ENCODE assay signal across 24 cellular contexts in the genomic region with DNA sequence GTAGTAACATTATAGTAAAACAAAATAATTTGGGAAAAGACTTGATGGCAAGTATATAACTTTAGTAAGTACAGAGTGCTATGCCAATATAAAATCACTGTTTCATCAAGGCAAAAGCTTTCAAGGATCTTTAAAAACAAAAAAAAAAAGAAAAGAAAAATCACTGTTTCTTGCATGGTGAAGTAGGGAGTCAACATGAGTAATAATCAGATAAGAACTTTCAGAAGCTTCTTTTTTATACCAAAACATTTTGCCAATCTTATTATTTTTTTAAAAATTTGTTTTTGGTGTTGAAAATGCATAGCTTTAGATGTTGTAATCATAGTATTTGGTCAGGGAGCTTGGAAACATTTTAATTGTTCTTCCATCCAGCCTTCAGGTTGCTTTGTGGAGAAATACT. TPM values are rescaled to one million over a fixed set of nuclear protein-coding genes. Genes with fewer than 3 reads are reported as not detected.
A peak's percentile ranks its signal among the peaks of the same experiment; 100 is the strongest.
DNase-seq lines count a peak whose midpoint lies in the region; TF ChIP-seq lines count a peak whose summit lies in the region.
"Had no signal": no experiment of that assay in that cellular context is flagged by ENCODE, and none has a peak within 500 bp of the region (broad histone marks: within the 10 kb centered on the region; RNA-seq: fewer than 3 reads in every experiment).

No MANE protein-coding gene starts in this region.

- H3K4me3 ChIP-seq in cardiac fibroblast (replicated peaks in 1 of 2; ENCODE audit: low read depth in 2 of 2, low read length in 2 of 2), result no peak overlapping the region
- no peak overlapping the region for H3K4me3 ChIP-seq in tibial artery
- H3K4me3 ChIP-seq: pancreas, Peyer's patch, testis had no signal

- intact Hi-C loops in tibial artery (cut with DNase I; ENCODE audit: low total_unique reads), result no loop called here

- DNase-seq in RWPE1 (ENCODE audit: low spot score) (no peak), cardiac fibroblast (ENCODE audit: low read depth in 2 of 2) (peak; percentile 33 to 48), mesothelial cell of epicardium (ENCODE audit: low spot score in 2 of 2, unreplicated experiment in 2 of 2) (no peak), tibial artery (no peak), NCI-H2029 treated with DMSO at 0.1 percent for 48 hours (lab: John Stamatoyannopoulos, UW) (no peak), NCI-H2196 (lab: John Stamatoyannopoulos, UW; ENCODE audit: unreplicated experiment) (no peak), H4 (ENCODE audit: low spot score) (no peak)
- DNase-seq: activated CD4-positive, alpha-beta T cell treated with anti-CD3 and anti-CD28 coated beads, Interleukin-2, amount 10 ng/mL, durations not matched to agents 7 days and 5 days; activated CD8-positive, alpha-beta memory T cell treated with anti-CD3 and anti-CD28 coated beads, Interleukin-2, amount 10 ng/mL, durations not matched to agents 7 days and 5 days; activated naive CD4-positive, alpha-beta T cell treated with anti-CD3 and anti-CD28 coated beads for 36 hours; activated T-cell treated with anti-CD3 and anti-CD28 coated beads, Interleukin-2, amount 50 U/mL, for 72 hours; AML-193; cerebellar nuclear complex; GF-D8; NCI-H146; NCI-H526 treated with DMSO at 0.1 percent for 48 hours; pancreas; Peyer's patch; stimulated activated CD4-positive, alpha-beta T cell treated with anti-CD3 and anti-CD28 coated beads, Interleukin-4, amount 100 ng/mL, for 4 hours; stimulated activated naive CD4-positive, alpha-beta T cell; testis; WERI-Rb-1 had no signal

- H3K27ac ChIP-seq in RWPE1, result peak overlapping the region; percentile 41; the same call in 1 of the 2 replicates
- H3K27ac ChIP-seq in tibial artery, result peak overlapping the region; percentile 39 to 65
- H3K27ac ChIP-seq: KMS-11, pancreas, Peyer's patch, WERI-Rb-1 had no signal

- no peaks in the 10 kb centered on the region for H3K27me3 ChIP-seq in tibial artery
- H3K27me3 ChIP-seq: pancreas, Peyer's patch, testis had no signal

- no peaks in the 10 kb centered on the region for H3K36me3 ChIP-seq in tibial artery
- H3K36me3 ChIP-seq: pancreas, Peyer's patch had no signal

- peaks cover 40% of the 10 kb centered on the region for H3K4me1 Mint-ChIP-seq in mesothelial cell of epicardium

- H3K9me3 ChIP-seq in tibial artery, result no peaks in the 10 kb centered on the region
- H3K9me3 ChIP-seq: pancreas, Peyer's patch, testis had no signal

- TF ChIP-seq CTCF in RWPE1 (conservative IDR thresholded peaks at IDR 0.05; ENCODE audit: low read depth), result no peak
- no peak for TF ChIP-seq CTCF in cardiac fibroblast (IDR thresholded peaks at IDR 0.05; ENCODE audit: low read depth, low read length)
- no peak for TF ChIP-seq CTCF in mesothelial cell of epicardium (IDR thresholded peaks at IDR 0.05; ENCODE audit: unreplicated experiment)
- TF ChIP-seq CTCF in tibial artery (IDR thresholded peaks at IDR 0.05), result no peak

- CTCF ChIA-PET in RWPE1 (lab: Yijun Ruan, JAX), result interaction anchor here (0.6 to 1.2 kb wide), 5 partner anchors 15 to 784 kb away, joined by 3 read pairs; no protein-coding TSS in a partner anchor

- H3K27me3 Mint-ChIP-seq in mesothelial cell of epicardium (ENCODE audit: low read depth), result no peaks in the 10 kb centered on the region
- H3K27me3 Mint-ChIP-seq: activated CD4-positive, alpha-beta T cell treated with anti-CD3 and anti-CD28 coated beads, Interleukin-2, amount 10 ng/mL, durations not matched to agents 7 days and 5 days had no signal

- no peaks in the 10 kb centered on the region for H3K9me3 Mint-ChIP-seq in mesothelial cell of epicardium
- H3K9me3 Mint-ChIP-seq: activated CD4-positive, alpha-beta T cell treated with anti-CD3 and anti-CD28 coated beads, Interleukin-2, amount 10 ng/mL, durations not matched to agents 7 days and 5 days; activated naive CD4-positive, alpha-beta T cell treated with anti-CD3 and anti-CD28 coated beads for 36 hours; activated T-cell treated with anti-CD3 and anti-CD28 coated beads, Interleukin-2, amount 50 U/mL, for 72 hours; natural killer cell treated with Interleukin-12 subunit alpha and Interleukin-12 subunit beta and Interleukin-15 and Interleukin-18, amount 100 ng/mL, for 72 hours had no signal

- POLR2A ChIA-PET in RWPE1 (lab: Yijun Ruan, JAX; ENCODE audit: low non-redundant PET), result interaction anchor here (0.6 kb wide), 1 partner anchor 323 kb away, joined by 3 read pairs; no protein-coding TSS in a partner anchor

- H3K27ac Mint-ChIP-seq in mesothelial cell of epicardium, result peak overlapping the region; percentile 36
- H3K27ac Mint-ChIP-seq: activated CD4-positive, alpha-beta T cell treated with anti-CD3 and anti-CD28 coated beads, Interleukin-2, amount 10 ng/mL, durations not matched to agents 7 days and 5 days; activated CD8-positive, alpha-beta memory T cell treated with anti-CD3 and anti-CD28 coated beads, Interleukin-2, amount 10 ng/mL, durations not matched to agents 7 days and 5 days; activated naive CD4-positive, alpha-beta T cell treated with anti-CD3 and anti-CD28 coated beads for 36 hours; activated T-cell treated with anti-CD3 and anti-CD28 coated beads, Interleukin-2, amount 50 U/mL, for 72 hours; natural killer cell treated with Interleukin-12 subunit alpha and Interleukin-12 subunit beta and Interleukin-15 and Interleukin-18, amount 100 ng/mL, for 72 hours had no signal

- H3K4me3 Mint-ChIP-seq in mesothelial cell of epicardium, result no peak overlapping the region
- H3K4me3 Mint-ChIP-seq: activated CD4-positive, alpha-beta T cell treated with anti-CD3 and anti-CD28 coated beads, Interleukin-2, amount 10 ng/mL, durations not matched to agents 7 days and 5 days; activated CD8-positive, alpha-beta memory T cell treated with anti-CD3 and anti-CD28 coated beads, Interleukin-2, amount 10 ng/mL, durations not matched to agents 7 days and 5 days; activated naive CD4-positive, alpha-beta T cell treated with anti-CD3 and anti-CD28 coated beads for 36 hours; activated T-cell treated with anti-CD3 and anti-CD28 coated beads, Interleukin-2, amount 50 U/mL, for 72 hours; natural killer cell treated with Interleukin-12 subunit alpha and Interleukin-12 subunit beta and Interleukin-15 and Interleukin-18, amount 100 ng/mL, for 72 hours had no signal

- H3K36me3 Mint-ChIP-seq in mesothelial cell of epicardium, result peaks cover 13% of the 10 kb centered on the region
- H3K36me3 Mint-ChIP-seq: activated CD8-positive, alpha-beta memory T cell treated with anti-CD3 and anti-CD28 coated beads, Interleukin-2, amount 10 ng/mL, durations not matched to agents 7 days and 5 days; natural killer cell treated with Interleukin-12 subunit alpha and Interleukin-12 subunit beta and Interleukin-15 and Interleukin-18, amount 100 ng/mL, for 72 hours had no signal

- peaks cover 0 to 49% (median 23%) of the 10 kb centered on the region in 4 donors for H3K4me1 ChIP-seq in tibial artery
- H3K4me1 ChIP-seq: pancreas had no signal

RNA-seq across cellular contexts. Expression of gene CAMSAP2, which starts 37.2 kb away (rescaled TPM):
- total RNA-seq in mesothelial cell of epicardium, result 47.9 to 48.2 TPM (median 48.2 TPM) in 3 replicates
- total RNA-seq in H4 (2014; rRNA removed; shearing (Covaris generic)), result 15.5 and 19.5 TPM in 2 replicates

Comparison
In these comparisons a context has a peak if more than half of its experiments do, and no peak if none do; other contexts are left out.
1. DNase-seq: peak in cardiac fibroblast (2 of 2); none in RWPE1 (single experiment), mesothelial cell of epicardium (0 of 2), tibial artery (0 of 2), NCI-H2029 treated with DMSO at 0.1 percent for 48 hours (single experiment), NCI-H2196 (single experiment) and H4 (single experiment).